1 cellular context compared by ENCODE assay signal in the genomic region with DNA sequence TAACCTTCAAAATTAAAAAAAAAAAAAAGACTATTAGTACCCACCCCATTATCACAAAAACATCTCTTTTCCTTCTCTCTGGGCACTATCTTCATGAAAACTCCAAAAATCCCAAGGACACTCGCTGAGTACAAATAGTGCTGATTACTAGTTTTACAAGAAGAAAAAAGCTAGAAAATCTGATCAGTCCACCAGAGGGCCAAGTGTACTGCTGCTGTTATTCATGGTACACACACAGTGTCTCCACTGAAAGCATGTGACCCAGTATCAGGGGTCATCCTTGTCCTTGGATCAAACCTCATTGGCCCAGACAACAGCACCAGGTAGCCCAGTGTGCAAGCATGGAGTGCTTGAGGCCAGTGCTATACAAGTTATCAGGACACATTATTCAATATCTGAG.
TF ChIP-seq lines count a peak whose summit lies in the region.

No MANE protein-coding gene starts in this region.

TF ChIP-seq in liver, 16 proteins besides CTCF, POLR2A, EP300 and RAD21 (continued from another document):
- no peak for TF ChIP-seq FOXA2 (IDR thresholded peaks at IDR 0.05)
TF ChIP-seq in liver: peak in this region for 0.
